In genomic region chr10:50604049-50604640, GRCh38 we compare ENCODE assay signal across 8 cellular contexts. TPM values are rescaled to one million over a fixed set of nuclear protein-coding genes. Genes with fewer than 3 reads are reported as not detected.
DNase-seq lines count a peak whose midpoint lies in the region; ATAC-seq and TF ChIP-seq lines count a peak whose summit lies in the region.

No MANE protein-coding gene starts in this region.

- no peak overlapping the region for H2AK5ac ChIP-seq in neuronal stem cell (ENCODE audit: low read depth, low read length)

- H2AFZ ChIP-seq in neuronal stem cell (ENCODE audit: low read length): no peak overlapping the region

- CTCF ChIA-PET in AG04449 (lab: Yijun Ruan, JAX): interaction anchor here (1.0 kb wide), 2 partner anchors 12 to 17 kb away, joined by 3 to 4 read pairs; no protein-coding TSS in a partner anchor

- H2BK15ac ChIP-seq in neuronal stem cell (ENCODE audit: low read length): no peak overlapping the region

- no peak overlapping the region for H3K9ac ChIP-seq in neuronal stem cell (ENCODE audit: low read depth, low read length, poor library complexity)

- H3K27ac ChIP-seq in SJCRH30 (peak overlapping the region; percentile 14; the same call in 1 of the 2 replicates), right cardiac atrium (ENCODE audit: low read length) (peak overlapping the region; percentile 75), neuronal stem cell (replicated peaks; ENCODE audit: low read length) (no peak overlapping the region)

- no peak overlapping the region for H3K14ac ChIP-seq in neuronal stem cell (ENCODE audit: low read length)

- H2BK120ac ChIP-seq in neuronal stem cell (ENCODE audit: low read depth, low read length): no peak overlapping the region

- H3K4me3 ChIP-seq in AG04449 (ENCODE audit: low read depth, low read length): peak overlapping the region; percentile 19
- no peak overlapping the region for H3K4me3 ChIP-seq in SJCRH30
- H3K4me3 ChIP-seq in right cardiac atrium (ENCODE audit: low read length): no peak overlapping the region
- no peak overlapping the region for H3K4me3 ChIP-seq in neuronal stem cell (ENCODE audit: low read length in 2 of 2)

- no peak overlapping the region for H4K8ac ChIP-seq in neuronal stem cell (ENCODE audit: low read depth, low read length)

- no peak overlapping the region for H2BK12ac ChIP-seq in neuronal stem cell (ENCODE audit: low read length)

- 25% methylated on average over 8 of the region's 8 CpGs for WGBS in right cardiac atrium
- WGBS in neuronal stem cell (ENCODE audit: extremely low coverage in 2 of 2, insufficient read length in 2 of 2, insufficient replicate concordance in 1 of 2), 2 donors: no CpG with 5 or more reads among the region's 8 CpGs

- no peak for TF ChIP-seq CTCF in AG04449 (IDR thresholded peaks at IDR 0.05; ENCODE audit: insufficient read depth, low read length, missing control alignments)

- H3K9me3 ChIP-seq in SJCRH30 (replicated peaks) (no peaks in the 10 kb centered on the region), right cardiac atrium (ENCODE audit: control insufficient read depth, low read length) (no peaks in the 10 kb centered on the region), neuronal stem cell (replicated peaks in 1 of 2; ENCODE audit: control insufficient read depth in 2 of 2, insufficient read depth in 1 of 2, low read depth in 1 of 2, low read length in 2 of 2) (no peaks in the 10 kb centered on the region)

- H3K4me2 ChIP-seq in neuronal stem cell (ENCODE audit: insufficient read depth, low read length, poor library complexity, severe bottlenecking): no peak overlapping the region

- DNase-seq in AG04449 (ENCODE audit: low read depth, low spot score): no peak
- DNase-seq in SJCRH30: peak; percentile 30 to 39
- no peak for DNase-seq in right cardiac atrium
- DNase-seq in cortex of kidney (lab: John Stamatoyannopoulos, UW): no peak
- DNase-seq in neuronal stem cell (ENCODE audit: low spot score): no peak
- no peak for DNase-seq in activated CD4-positive, CD25-positive, alpha-beta regulatory T cell (lab: John Stamatoyannopoulos, UW)

- no peak overlapping the region for H3K4ac ChIP-seq in neuronal stem cell (ENCODE audit: low read length)

- ATAC-seq in GM18873 (IDR thresholded peaks at IDR 0.05; ENCODE audit: low FRiP score, unreplicated experiment) (peak; percentile 58), HG03196 (IDR thresholded peaks at IDR 0.05; ENCODE audit: unreplicated experiment) (peak; percentile 56), right cardiac atrium (peak; percentile 20 to 22)

- H3K4me1 ChIP-seq in SJCRH30 (peaks cover 30% of the 10 kb centered on the region), right cardiac atrium (ENCODE audit: control insufficient read depth, insufficient read depth, low read length) (peaks cover 9% of the 10 kb centered on the region), neuronal stem cell (ENCODE audit: control insufficient read depth in 2 of 2, insufficient read depth in 1 of 2, low read depth in 1 of 2, low read length in 2 of 2) (no peaks in the 10 kb centered on the region)

- H3K23ac ChIP-seq in neuronal stem cell (ENCODE audit: low read depth, low read length, poor library complexity): no peak overlapping the region

- H3K18ac ChIP-seq in neuronal stem cell (ENCODE audit: low read length): no peak overlapping the region

- H3K36me3 ChIP-seq in SJCRH30: no peaks in the 10 kb centered on the region
- H3K36me3 ChIP-seq in neuronal stem cell (replicated peaks in 1 of 2; ENCODE audit: control insufficient read depth in 2 of 2, insufficient read depth in 2 of 2, low read length in 2 of 2): no peaks in the 10 kb centered on the region

- no peak overlapping the region for H2BK5ac ChIP-seq in neuronal stem cell (ENCODE audit: low read length)

- H3K27me3 ChIP-seq in SJCRH30: no peaks in the 10 kb centered on the region
- H3K27me3 ChIP-seq in right cardiac atrium (ENCODE audit: control insufficient read depth, insufficient read depth): no peaks in the 10 kb centered on the region
- H3K27me3 ChIP-seq in neuronal stem cell (ENCODE audit: control insufficient read depth in 3 of 3, insufficient read depth in 3 of 3, low read depth in 1 of 3, low read length in 3 of 3): no peaks in the 10 kb centered on the region

- POLR2A ChIA-PET in AG04449 (lab: Yijun Ruan, JAX): interaction anchor here (0.9 kb wide), 1 partner anchor 25 kb away, joined by 3 read pairs; no protein-coding TSS in a partner anchor

- H4K91ac ChIP-seq in neuronal stem cell (ENCODE audit: low read depth, low read length, poor library complexity): no peak overlapping the region

- intact Hi-C loops in right cardiac atrium (cut with DNase I): no loop called here

- H3K79me1 ChIP-seq in neuronal stem cell (ENCODE audit: low read depth, low read length): no peaks in the 10 kb centered on the region

RNA-seq across cellular contexts. Expression of gene SGMS1, which starts 19.6 kb away (rescaled TPM):
- total RNA-seq in SJCRH30 (2014; rRNA removed; shearing (Covaris generic)): 13.4 and 14.7 TPM in 2 replicates
- total RNA-seq in right cardiac atrium: 10 to 100 TPM; 24.5 to 26.0 (median 24.9) TPM
- polyA plus RNA-seq in right cardiac atrium: 12.0 TPM
- 3.8 TPM for polyA plus RNA-seq in neuronal stem cell (2013, experiment 1 of 2)
- 3.9 TPM for polyA plus RNA-seq in neuronal stem cell (2013, experiment 2 of 2)

Comparison
In these comparisons a context has a peak if more than half of its experiments do, and no peak if none do; other contexts are left out.
1. DNase-seq: peak in SJCRH30 (2 of 2); none in AG04449 (single experiment), right cardiac atrium (0 of 3), cortex of kidney (single experiment), neuronal stem cell (single experiment) and activated CD4-positive, CD25-positive, alpha-beta regulatory T cell (0 of 4).
2. Peak in every context shown above with its lines, with median percentiles within 50 percentile points of each other: ATAC-seq.